In the genomic region with DNA sequence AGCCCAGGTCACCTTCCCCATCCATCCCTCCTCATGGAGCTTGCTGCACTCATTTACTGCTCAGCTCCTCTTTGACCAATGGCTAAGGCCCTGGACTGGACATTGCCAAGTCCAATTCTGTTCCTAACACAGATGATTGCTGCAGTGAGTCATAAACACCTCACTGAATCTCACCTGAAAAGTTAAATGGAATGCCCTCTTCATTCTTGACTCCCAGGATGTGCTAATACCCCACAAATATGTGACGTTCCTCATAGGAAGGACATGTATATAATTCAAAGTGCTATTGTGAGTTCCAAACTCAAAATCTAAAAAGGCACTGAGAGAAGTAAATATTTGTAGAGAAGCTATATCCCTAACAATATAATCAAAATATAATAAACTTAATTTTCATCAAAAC, we compare ENCODE assay signal across 25 cellular contexts.
A peak's percentile ranks its signal among the peaks of the same experiment; 100 is the strongest.
DNase-seq lines count a peak whose midpoint lies in the region; FAIRE-seq and TF ChIP-seq lines count a peak whose summit lies in the region.
"Had no signal": no experiment of that assay in that cellular context is flagged by ENCODE, and none has a peak within 500 bp of the region (broad histone marks: within the 10 kb centered on the region; RNA-seq: fewer than 3 reads in every experiment).

No MANE protein-coding gene starts in this region.

- CTCF ChIA-PET in RWPE1 (lab: Yijun Ruan, JAX), result no interaction called here

- no peak overlapping the region for H3K14ac ChIP-seq in neuronal stem cell (ENCODE audit: low read length)

- H2AFZ ChIP-seq in neuronal stem cell (ENCODE audit: low read length), result no peak overlapping the region
- H2AFZ ChIP-seq: GM23248 had no signal

- no peaks in the 10 kb centered on the region for H3K9me3 ChIP-seq in neuronal stem cell (replicated peaks in 1 of 2; ENCODE audit: control insufficient read depth in 2 of 2, insufficient read depth in 1 of 2, low read depth in 1 of 2, low read length in 2 of 2)
- H3K9me3 ChIP-seq: A549; BE2C; BLaER1 treated with 17β-estradiol and CSF1 and Interleukin-3, amounts not matched to agents 10 nM and 100 nM had no signal

- H3K23ac ChIP-seq in neuronal stem cell (ENCODE audit: low read depth, low read length, poor library complexity), result no peak overlapping the region

- H3K4me3 ChIP-seq in bronchial epithelial cell (ENCODE audit: low read depth, low read length) (no peak overlapping the region), neuronal stem cell (ENCODE audit: low read length in 2 of 2) (no peak overlapping the region)
- H3K4me3 ChIP-seq: A549; BLaER1 treated with 17β-estradiol and CSF1 and Interleukin-3, amounts not matched to agents 10 nM and 100 nM; GM12878; GM23248 had no signal

- FAIRE-seq in bronchial epithelial cell (lab: Jason Lieb, UNC), result no peak
- FAIRE-seq: A549, D721Med, GM12878, GM19239, H1 had no signal

- H3K27me3 ChIP-seq in bronchial epithelial cell (ENCODE audit: control insufficient read depth, insufficient read depth, low read length), result peaks cover 2% of the 10 kb centered on the region
- H3K27me3 ChIP-seq in neuronal stem cell (ENCODE audit: control insufficient read depth in 3 of 3, insufficient read depth in 3 of 3, low read depth in 1 of 3, low read length in 3 of 3), result no peaks in the 10 kb centered on the region
- H3K27me3 ChIP-seq: BE2C; BLaER1 treated with 17β-estradiol and CSF1 and Interleukin-3, amounts not matched to agents 10 nM and 100 nM had no signal

- H2BK15ac ChIP-seq in neuronal stem cell (ENCODE audit: low read length), result no peak overlapping the region

- H3K4me1 ChIP-seq in neuronal stem cell (ENCODE audit: control insufficient read depth in 2 of 2, insufficient read depth in 1 of 2, low read depth in 1 of 2, low read length in 2 of 2), result peaks cover 0 to 3% of the 10 kb centered on the region in 2 donors
- H3K4me1 ChIP-seq: A549; BE2C; BLaER1 treated with 17β-estradiol and CSF1 and Interleukin-3, amounts not matched to agents 10 nM and 100 nM had no signal

- no peak overlapping the region for H3K9ac ChIP-seq in neuronal stem cell (ENCODE audit: low read depth, low read length, poor library complexity)
- H3K9ac ChIP-seq: BLaER1 treated with 17β-estradiol and CSF1 and Interleukin-3, amounts not matched to agents 10 nM and 100 nM; GM23248 had no signal

- H3K27ac ChIP-seq in RWPE1, result no peak overlapping the region
- H3K27ac ChIP-seq in neuronal stem cell (replicated peaks; ENCODE audit: low read length), result no peak overlapping the region
- H3K27ac ChIP-seq: A549; BLaER1 treated with 17β-estradiol and CSF1 and Interleukin-3, amounts not matched to agents 10 nM and 100 nM; GM23248 had no signal

- H2BK5ac ChIP-seq in neuronal stem cell (ENCODE audit: low read length), result no peak overlapping the region

- H4K91ac ChIP-seq in neuronal stem cell (ENCODE audit: low read depth, low read length, poor library complexity), result no peak overlapping the region

- H3K79me1 ChIP-seq in neuronal stem cell (ENCODE audit: low read depth, low read length), result no peaks in the 10 kb centered on the region

- no peak overlapping the region for H2BK12ac ChIP-seq in neuronal stem cell (ENCODE audit: low read length)

- H4K8ac ChIP-seq in neuronal stem cell (ENCODE audit: low read depth, low read length), result no peak overlapping the region

- H2BK120ac ChIP-seq in neuronal stem cell (ENCODE audit: low read depth, low read length), result no peak overlapping the region

- TF ChIP-seq CTCF in RWPE1 (conservative IDR thresholded peaks at IDR 0.05; ENCODE audit: low read depth) (no peak), bronchial epithelial cell (IDR thresholded peaks at IDR 0.05; ENCODE audit: insufficient read depth, low read length, severe bottlenecking) (no peak)

- peak overlapping the region; percentile 33 for H3K18ac ChIP-seq in neuronal stem cell (ENCODE audit: low read length)

- POLR2A ChIA-PET in RWPE1 (lab: Yijun Ruan, JAX; ENCODE audit: low non-redundant PET), result no interaction called here

- no peak overlapping the region for H3K4ac ChIP-seq in neuronal stem cell (ENCODE audit: low read length)

- DNase-seq in RWPE1 (ENCODE audit: low spot score) (peak; percentile 18), bronchial epithelial cell (ENCODE audit: low read depth) (peak; percentile 36), neuronal stem cell (ENCODE audit: low spot score) (no peak), ureter (ENCODE audit: low spot score) (no peak), germinal center (ENCODE audit: low spot score) (no peak), NCI-H1417 treated with DMSO at 0.1 percent for 48 hours (lab: John Stamatoyannopoulos, UW) (no peak)
- DNase-seq: 8988T; ACHN; AML-193; BE2C; CD4-positive, alpha-beta T cell; CD8-positive, alpha-beta memory T cell; DMS 273 treated with DMSO at 0.1 percent for 48 hours; DMS79; EL; GDM1; GM23248; H7; HCEC 1CT had no signal

- no peak overlapping the region for H3K4me2 ChIP-seq in neuronal stem cell (ENCODE audit: insufficient read depth, low read length, poor library complexity, severe bottlenecking)
- H3K4me2 ChIP-seq: A549; BLaER1 treated with 17β-estradiol and CSF1 and Interleukin-3, amounts not matched to agents 10 nM and 100 nM had no signal

- no peak overlapping the region for H2AK5ac ChIP-seq in neuronal stem cell (ENCODE audit: low read depth, low read length)

- H3K36me3 ChIP-seq in bronchial epithelial cell (ENCODE audit: control insufficient read depth, insufficient read depth, low read length), result no peaks in the 10 kb centered on the region
- H3K36me3 ChIP-seq in neuronal stem cell (replicated peaks in 1 of 2; ENCODE audit: control insufficient read depth in 2 of 2, insufficient read depth in 2 of 2, low read length in 2 of 2), result no peaks in the 10 kb centered on the region
- H3K36me3 ChIP-seq: BE2C; BLaER1 treated with 17β-estradiol and CSF1 and Interleukin-3, amounts not matched to agents 10 nM and 100 nM had no signal

- no CpG with 5 or more reads among the region's 1 CpG for WGBS in neuronal stem cell (ENCODE audit: extremely low coverage in 2 of 2, insufficient read length in 2 of 2, insufficient replicate concordance in 1 of 2), 2 donors

Comparison
In these comparisons a context has a peak if more than half of its experiments do, and no peak if none do; other contexts are left out.
1. DNase-seq: peak in RWPE1 (single experiment) and bronchial epithelial cell (single experiment); none in neuronal stem cell (single experiment), ureter (single experiment), germinal center (single experiment) and NCI-H1417 treated with DMSO at 0.1 percent for 48 hours (single experiment).